1 cellular context compared by ENCODE assay signal in the genomic region with DNA sequence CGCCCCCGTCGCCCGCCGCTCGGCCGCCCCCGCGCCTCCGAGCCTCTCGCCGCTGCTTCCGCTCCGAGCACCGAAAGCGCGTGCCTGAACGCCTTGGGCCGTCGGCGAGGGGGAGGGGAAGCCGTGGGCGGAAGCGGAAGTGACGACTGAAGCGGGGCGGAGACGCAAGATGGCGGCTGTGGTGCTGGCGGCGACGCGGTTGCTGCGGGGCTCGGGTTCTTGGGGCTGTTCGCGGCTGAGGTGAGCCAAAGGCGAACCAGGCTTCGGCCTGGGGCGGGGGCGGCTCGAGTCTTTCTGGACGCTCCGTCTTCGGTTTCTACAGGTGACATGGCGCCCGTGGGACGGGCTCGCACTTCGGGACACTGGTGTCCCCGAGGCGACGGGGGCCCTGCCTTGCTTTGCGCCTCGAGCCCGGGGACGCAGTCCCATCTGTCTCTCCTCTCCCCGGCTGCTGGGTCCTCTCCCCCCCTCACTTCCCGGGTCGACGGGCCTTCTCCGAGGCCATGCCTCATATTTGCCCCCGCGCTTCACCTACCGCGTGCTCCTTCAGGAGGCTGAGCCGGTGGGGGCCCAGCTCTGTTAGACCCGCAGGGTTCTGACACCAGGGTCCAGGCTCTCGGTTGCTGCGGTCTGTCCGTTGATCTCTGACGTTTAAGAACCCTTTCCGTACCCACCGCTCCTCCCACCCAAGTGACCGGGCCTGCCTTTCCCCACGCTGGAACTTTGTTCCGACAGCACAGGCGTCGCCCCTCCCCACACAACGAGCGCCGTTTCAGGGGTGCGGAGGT.
TF ChIP-seq lines count a peak whose summit lies in the region.

ENTR1 (minus strand) TSS at position 115 of the 788 bp plus-strand sequence. CDS start 217 bp downstream, outside the sequence.
A gene with protein sequence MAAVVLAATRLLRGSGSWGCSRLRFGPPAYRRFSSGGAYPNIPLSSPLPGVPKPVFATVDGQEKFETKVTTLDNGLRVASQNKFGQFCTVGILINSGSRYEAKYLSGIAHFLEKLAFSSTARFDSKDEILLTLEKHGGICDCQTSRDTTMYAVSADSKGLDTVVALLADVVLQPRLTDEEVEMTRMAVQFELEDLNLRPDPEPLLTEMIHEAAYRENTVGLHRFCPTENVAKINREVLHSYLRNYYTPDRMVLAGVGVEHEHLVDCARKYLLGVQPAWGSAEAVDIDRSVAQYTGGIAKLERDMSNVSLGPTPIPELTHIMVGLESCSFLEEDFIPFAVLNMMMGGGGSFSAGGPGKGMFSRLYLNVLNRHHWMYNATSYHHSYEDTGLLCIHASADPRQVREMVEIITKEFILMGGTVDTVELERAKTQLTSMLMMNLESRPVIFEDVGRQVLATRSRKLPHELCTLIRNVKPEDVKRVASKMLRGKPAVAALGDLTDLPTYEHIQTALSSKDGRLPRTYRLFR (plus strand): TSS at position 159 of the 788 bp plus-strand sequence. CDS start 11 bp downstream, at position 170.

TF ChIP-seq in HepG2, 621 proteins besides CTCF, POLR2A, EP300 and RAD21 (continued from another document and continues in another):
- TF ChIP-seq ETS1 (CRISPR knock-in tag; IDR thresholded peaks at IDR 0.05) = no peak
- peak; percentile 35; the same call in 1 of the 2 replicates for TF ChIP-seq SOX5 (CRISPR knock-in tag; IDR thresholded peaks at IDR 0.05; ENCODE audit: borderline replicate concordance)
- no peak for TF ChIP-seq SYNCRIP (IDR thresholded peaks at IDR 0.05; ENCODE audit: insufficient read depth, low read depth, low read length)
- TF ChIP-seq ZEB1 (IDR thresholded peaks at IDR 0.05; ENCODE audit: insufficient replicate concordance, low read depth) = no peak
- TF ChIP-seq ZNF773 (CRISPR knock-in tag; IDR thresholded peaks at IDR 0.05; ENCODE audit: borderline replicate concordance) = no peak
- peak; percentile 41; the same call in 1 of the 2 replicates for TF ChIP-seq RARA (CRISPR knock-in tag; IDR thresholded peaks at IDR 0.05)
- TF ChIP-seq GATA4 (IDR thresholded peaks at IDR 0.05; ENCODE audit: borderline replicate concordance, low read depth) = peak; percentile 38; the same call in 1 of the 2 replicates
- TF ChIP-seq BRCA1 (CRISPR knock-in tag; IDR thresholded peaks at IDR 0.05) = no peak
- no peak for TF ChIP-seq FIP1L1 (IDR thresholded peaks at IDR 0.05; ENCODE audit: borderline replicate concordance, insufficient read depth, low read depth, low read length)
- no peak for TF ChIP-seq SUZ12 (IDR thresholded peaks at IDR 0.05; ENCODE audit: low read depth, low read length)
- TF ChIP-seq DNMT3B (CRISPR knock-in tag; conservative IDR thresholded peaks at IDR 0.05) = no peak; the same call in 1 of the 2 replicates
- TF ChIP-seq THYN1 (CRISPR knock-in tag; IDR thresholded peaks at IDR 0.05; ENCODE audit: borderline replicate concordance, low read depth) = no peak
- TF ChIP-seq ZSCAN30 (CRISPR knock-in tag; IDR thresholded peaks at IDR 0.05) = no peak
- 0 out of 2 replicates have a peak, but pooled peaks have one; percentile 38 for TF ChIP-seq MLX (CRISPR knock-in tag; IDR thresholded peaks at IDR 0.05)
- TF ChIP-seq E2F1 (CRISPR knock-in tag; IDR thresholded peaks at IDR 0.05) = no peak
- TF ChIP-seq CAMTA2 (CRISPR knock-in tag; IDR thresholded peaks at IDR 0.05; ENCODE audit: borderline replicate concordance) = no peak
- no peak for TF ChIP-seq ZNF781 (CRISPR knock-in tag; IDR thresholded peaks at IDR 0.05; ENCODE audit: borderline replicate concordance, not compliant biosample characterization)
- TF ChIP-seq TEAD2 (CRISPR knock-in tag; IDR thresholded peaks at IDR 0.05) = no peak
- TF ChIP-seq SP140L (CRISPR knock-in tag; IDR thresholded peaks at IDR 0.05; ENCODE audit: borderline replicate concordance) = no peak
- TF ChIP-seq EED (CRISPR knock-in tag; IDR thresholded peaks at IDR 0.05) = no peak; the same call in 1 of the 2 replicates
- TF ChIP-seq BORCS8-MEF2B (CRISPR knock-in tag; IDR thresholded peaks at IDR 0.05) = peak; percentile 15; the same call in 1 of the 2 replicates
- TF ChIP-seq SP1 (IDR thresholded peaks at IDR 0.05) = no peak
- peak; percentile 90 for TF ChIP-seq SP1 (CRISPR knock-in tag; IDR thresholded peaks at IDR 0.05)
- TF ChIP-seq ATF1 (CRISPR knock-in tag; IDR thresholded peaks at IDR 0.05) = peak; percentile 77
- no peak for TF ChIP-seq ADNP (CRISPR knock-in tag; IDR thresholded peaks at IDR 0.05)
- TF ChIP-seq, protein P1, sequence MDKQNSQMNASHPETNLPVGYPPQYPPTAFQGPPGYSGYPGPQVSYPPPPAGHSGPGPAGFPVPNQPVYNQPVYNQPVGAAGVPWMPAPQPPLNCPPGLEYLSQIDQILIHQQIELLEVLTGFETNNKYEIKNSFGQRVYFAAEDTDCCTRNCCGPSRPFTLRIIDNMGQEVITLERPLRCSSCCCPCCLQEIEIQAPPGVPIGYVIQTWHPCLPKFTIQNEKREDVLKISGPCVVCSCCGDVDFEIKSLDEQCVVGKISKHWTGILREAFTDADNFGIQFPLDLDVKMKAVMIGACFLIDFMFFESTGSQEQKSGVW (CRISPR knock-in tag; IDR thresholded peaks at IDR 0.05; ENCODE audit: borderline replicate concordance) = no peak
- TF ChIP-seq, protein P2, sequence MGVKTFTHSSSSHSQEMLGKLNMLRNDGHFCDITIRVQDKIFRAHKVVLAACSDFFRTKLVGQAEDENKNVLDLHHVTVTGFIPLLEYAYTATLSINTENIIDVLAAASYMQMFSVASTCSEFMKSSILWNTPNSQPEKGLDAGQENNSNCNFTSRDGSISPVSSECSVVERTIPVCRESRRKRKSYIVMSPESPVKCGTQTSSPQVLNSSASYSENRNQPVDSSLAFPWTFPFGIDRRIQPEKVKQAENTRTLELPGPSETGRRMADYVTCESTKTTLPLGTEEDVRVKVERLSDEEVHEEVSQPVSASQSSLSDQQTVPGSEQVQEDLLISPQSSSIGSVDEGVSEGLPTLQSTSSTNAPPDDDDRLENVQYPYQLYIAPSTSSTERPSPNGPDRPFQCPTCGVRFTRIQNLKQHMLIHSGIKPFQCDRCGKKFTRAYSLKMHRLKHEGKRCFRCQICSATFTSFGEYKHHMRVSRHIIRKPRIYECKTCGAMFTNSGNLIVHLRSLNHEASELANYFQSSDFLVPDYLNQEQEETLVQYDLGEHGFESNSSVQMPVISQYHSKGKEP (CRISPR knock-in tag; IDR thresholded peaks at IDR 0.05) = peak; percentile 85; the same call in 1 of the 2 replicates
- no peak for TF ChIP-seq RARG (CRISPR knock-in tag; IDR thresholded peaks at IDR 0.05; ENCODE audit: low read depth)
- TF ChIP-seq KAT2B (IDR thresholded peaks at IDR 0.05; ENCODE audit: borderline replicate concordance, low read depth, low read length) = no peak
- no peak for TF ChIP-seq MAFK (conservative IDR thresholded peaks at IDR 0.05 in 1 of 2, IDR thresholded peaks at IDR 0.05 in 1 of 2; ENCODE audit: low read length in 2 of 2)
- peak; percentile 63; the same call in 1 of the 2 replicates for TF ChIP-seq FOXK1 (CRISPR knock-in tag; IDR thresholded peaks at IDR 0.05; ENCODE audit: borderline replicate concordance, low read depth)
- 0 out of 2 replicates have a peak, but pooled peaks have one; percentile 52 for TF ChIP-seq ZNF414 (CRISPR knock-in tag; IDR thresholded peaks at IDR 0.05)
- TF ChIP-seq PATZ1 (CRISPR knock-in tag; IDR thresholded peaks at IDR 0.05) = peak; percentile 75
- TF ChIP-seq ZNF18 (CRISPR knock-in tag; IDR thresholded peaks at IDR 0.05; ENCODE audit: insufficient replicate concordance) = no peak
- no peak for TF ChIP-seq HNRNPH1 (optimal IDR thresholded peaks at IDR 0.05; ENCODE audit: low read depth, low read length)
- 0 out of 2 replicates have a peak, but pooled peaks have one; percentile 44 for TF ChIP-seq FOXA3 (CRISPR knock-in tag; IDR thresholded peaks at IDR 0.05)
- no peak for TF ChIP-seq MIER2 (CRISPR knock-in tag; IDR thresholded peaks at IDR 0.05)
- TF ChIP-seq, protein P3, sequence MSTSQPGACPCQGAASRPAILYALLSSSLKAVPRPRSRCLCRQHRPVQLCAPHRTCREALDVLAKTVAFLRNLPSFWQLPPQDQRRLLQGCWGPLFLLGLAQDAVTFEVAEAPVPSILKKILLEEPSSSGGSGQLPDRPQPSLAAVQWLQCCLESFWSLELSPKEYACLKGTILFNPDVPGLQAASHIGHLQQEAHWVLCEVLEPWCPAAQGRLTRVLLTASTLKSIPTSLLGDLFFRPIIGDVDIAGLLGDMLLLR (CRISPR knock-in tag; IDR thresholded peaks at IDR 0.05) = peak; percentile 37; the same call in 1 of the 2 replicates
- no peak; the same call in 1 of the 2 replicates for TF ChIP-seq ZNF607 (CRISPR knock-in tag; IDR thresholded peaks at IDR 0.05; ENCODE audit: borderline replicate concordance)
- TF ChIP-seq TSC22D2 (CRISPR knock-in tag; IDR thresholded peaks at IDR 0.05; ENCODE audit: borderline replicate concordance) = 0 out of 2 replicates have a peak, but pooled peaks have one; percentile 42
- peak; percentile 69 for TF ChIP-seq SALL1 (CRISPR knock-in tag; IDR thresholded peaks at IDR 0.05)
- 0 out of 2 replicates have a peak, but pooled peaks have one; percentile 50 for TF ChIP-seq ZSCAN9 (CRISPR knock-in tag; IDR thresholded peaks at IDR 0.05; ENCODE audit: borderline replicate concordance)
- TF ChIP-seq NFIB (CRISPR knock-in tag; IDR thresholded peaks at IDR 0.05; ENCODE audit: borderline replicate concordance) = no peak
- TF ChIP-seq ZNF749 (CRISPR knock-in tag; IDR thresholded peaks at IDR 0.05; ENCODE audit: borderline replicate concordance) = 0 out of 2 replicates have a peak, but pooled peaks have one; percentile 31
- peak; percentile 42; the same call in 1 of the 2 replicates for TF ChIP-seq ZNF205 (CRISPR knock-in tag; IDR thresholded peaks at IDR 0.05)
- no peak for TF ChIP-seq TIGD3 (CRISPR knock-in tag; IDR thresholded peaks at IDR 0.05; ENCODE audit: borderline replicate concordance)
- TF ChIP-seq SNAPC2 (CRISPR knock-in tag; IDR thresholded peaks at IDR 0.05) = peak; percentile 39
- no peak for TF ChIP-seq ZNF891 (CRISPR knock-in tag; IDR thresholded peaks at IDR 0.05)
- no peak for TF ChIP-seq ZNF10 (CRISPR knock-in tag; IDR thresholded peaks at IDR 0.05; ENCODE audit: borderline replicate concordance, low read depth)
- peak; percentile 70 for TF ChIP-seq ZNF143 (CRISPR knock-in tag; IDR thresholded peaks at IDR 0.05)
